In genomic region chr5:135031146-135031812, GRCh38 we compare ENCODE assay signal across 11 cellular contexts. TPM values are rescaled to one million over a fixed set of nuclear protein-coding genes. Genes with fewer than 3 reads are reported as not detected.
DNase-seq lines count a peak whose midpoint lies in the region; ATAC-seq and TF ChIP-seq lines count a peak whose summit lies in the region.
"Had no signal": no experiment of that assay in that cellular context is flagged by ENCODE, and none has a peak within 500 bp of the region (broad histone marks: within the 10 kb centered on the region; RNA-seq: fewer than 3 reads in every experiment).

No MANE protein-coding gene starts in this region.

- DNase-seq in H7, result peak; percentile 89
- DNase-seq in SJSA1 (ENCODE audit: low read depth in 1 of 2, low spot score in 2 of 2), result peak; percentile 72 to 88
- DNase-seq in sigmoid colon, result peak; percentile 65
- no peak for DNase-seq in NCI-H146 treated with DMSO at 0.1 percent for 48 hours (lab: John Stamatoyannopoulos, UW; ENCODE audit: unreplicated experiment)
- DNase-seq in NCI-H748 (lab: John Stamatoyannopoulos, UW; ENCODE audit: unreplicated experiment), result no peak
- DNase-seq: NCI-H187, uterus had no signal

- intact Hi-C loops in sigmoid colon (cut with DNase I), result loop anchor here (5.0 kb wide), 1 partner anchor 161 kb away; no protein-coding TSS in a partner anchor

- H3K4me1 ChIP-seq in SJSA1 (replicated peaks) (peaks cover 13% of the 10 kb centered on the region), esophagus (ENCODE audit: control insufficient read depth in 2 of 2, insufficient read depth in 2 of 2, low read length in 1 of 2) (peaks cover 6 to 10% of the 10 kb centered on the region in 2 donors), sigmoid colon (peaks cover 0 to 58% (median 52%) of the 10 kb centered on the region in 4 donors)

- H3K9me3 ChIP-seq in SJSA1 (replicated peaks) (no peaks in the 10 kb centered on the region), esophagus (ENCODE audit: control insufficient read depth in 2 of 2, insufficient read depth in 1 of 2, low read depth in 1 of 2, low read length in 1 of 2) (peaks cover 0 to 3% of the 10 kb centered on the region in 2 donors), sigmoid colon (no peaks in the 10 kb centered on the region)
- H3K9me3 ChIP-seq: neutrophil, uterus had no signal

- H3K27me3 ChIP-seq in H7 (ENCODE audit: control insufficient read depth, insufficient read depth, low read length), result peaks cover 97% of the 10 kb centered on the region
- H3K27me3 ChIP-seq in SJSA1 (replicated peaks), result no peaks in the 10 kb centered on the region
- no peaks in the 10 kb centered on the region for H3K27me3 ChIP-seq in esophagus (ENCODE audit: control insufficient read depth in 1 of 2, insufficient read depth in 2 of 2, low read length in 2 of 2)
- peaks cover 79 to 100% (median 96%) of the 10 kb centered on the region in 3 donors for H3K27me3 ChIP-seq in sigmoid colon

- ATAC-seq in GM21381 (IDR thresholded peaks at IDR 0.05; ENCODE audit: unreplicated experiment), result no peak
- ATAC-seq in HG02981 (IDR thresholded peaks at IDR 0.05; ENCODE audit: unreplicated experiment), result no peak

- no peak for TF ChIP-seq EP300 in sigmoid colon (IDR thresholded peaks at IDR 0.05)

- TF ChIP-seq CTCF in sigmoid colon (IDR thresholded peaks at IDR 0.05), result no peak

- H3K4me3 ChIP-seq in H7 (ENCODE audit: insufficient read depth, low read depth, low read length) (peak overlapping the region; percentile 31), SJSA1 (peak overlapping the region; percentile 92), esophagus (ENCODE audit: low read depth in 1 of 2, low read length in 2 of 2) (peak overlapping the region; percentile 83 to 89), sigmoid colon (peak overlapping the region in 3 of 4 donors; percentile 17 to 30 (median 19))
- H3K4me3 ChIP-seq: uterus had no signal

- H3K36me3 ChIP-seq in H7 (replicated peaks; ENCODE audit: control insufficient read depth, insufficient read depth, low read length), result no peaks in the 10 kb centered on the region
- peaks cover 28% of the 10 kb centered on the region for H3K36me3 ChIP-seq in SJSA1
- H3K36me3 ChIP-seq in esophagus (ENCODE audit: control insufficient read depth in 2 of 2, insufficient read depth in 2 of 2, low read length in 1 of 2), result peaks cover 0 to 45% of the 10 kb centered on the region in 2 donors
- no peaks in the 10 kb centered on the region for H3K36me3 ChIP-seq in sigmoid colon
- H3K36me3 ChIP-seq: neutrophil, uterus had no signal

- WGBS in esophagus, 2 donors, result 5 to 8% methylated on average over 42 to 52 of the region's 52 CpGs
- WGBS in sigmoid colon, 2 donors, result 5 to 8% methylated on average over 52 of the region's 52 CpGs

- H3K27ac ChIP-seq in SJSA1 (peak overlapping the region; percentile 66), esophagus (ENCODE audit: low read depth in 2 of 2, low read length in 1 of 2) (peak overlapping the region; percentile 98 to 99), sigmoid colon (peak overlapping the region in 1 of 4 donors; percentile 71)
- H3K27ac ChIP-seq: neutrophil, uterus had no signal

- TF ChIP-seq POLR2A in sigmoid colon (IDR thresholded peaks at IDR 0.05), result no peak

RNA-seq across cellular contexts. Expression of gene PITX1, which starts 2.7 kb away (rescaled TPM):
- total RNA-seq in H7 (2014; rRNA removed; shearing (Covaris generic)), result not detected in 2 replicates
- total RNA-seq in SJSA1 (2014; rRNA removed; shearing (Covaris generic)), result 25.0 and 28.4 TPM in 2 replicates
- polyA plus RNA-seq in esophagus (100 to 1,000 TPM; 485 to 519 TPM), sigmoid colon (1 to 10 TPM; 6.0 to 7.2 (median 6.3) TPM)
- total RNA-seq in sigmoid colon, result 1 to 10 TPM; 1.6 to 5.8 (median 3.5) TPM

Comparison
In these comparisons a context has a peak if more than half of its experiments do, and no peak if none do; other contexts are left out.
1. DNase-seq: peak in H7 (single experiment), SJSA1 (2 of 2) and sigmoid colon (single experiment); none in NCI-H146 treated with DMSO at 0.1 percent for 48 hours (single experiment) and NCI-H748 (single experiment).
2. H3K4me3 ChIP-seq: peak in every context shown above with its lines; median percentile 92 in SJSA1; 86 in esophagus; 31 in H7; 19 in sigmoid colon.